Comparison of ENCODE assay signal across 8 cellular contexts in the genomic region with DNA sequence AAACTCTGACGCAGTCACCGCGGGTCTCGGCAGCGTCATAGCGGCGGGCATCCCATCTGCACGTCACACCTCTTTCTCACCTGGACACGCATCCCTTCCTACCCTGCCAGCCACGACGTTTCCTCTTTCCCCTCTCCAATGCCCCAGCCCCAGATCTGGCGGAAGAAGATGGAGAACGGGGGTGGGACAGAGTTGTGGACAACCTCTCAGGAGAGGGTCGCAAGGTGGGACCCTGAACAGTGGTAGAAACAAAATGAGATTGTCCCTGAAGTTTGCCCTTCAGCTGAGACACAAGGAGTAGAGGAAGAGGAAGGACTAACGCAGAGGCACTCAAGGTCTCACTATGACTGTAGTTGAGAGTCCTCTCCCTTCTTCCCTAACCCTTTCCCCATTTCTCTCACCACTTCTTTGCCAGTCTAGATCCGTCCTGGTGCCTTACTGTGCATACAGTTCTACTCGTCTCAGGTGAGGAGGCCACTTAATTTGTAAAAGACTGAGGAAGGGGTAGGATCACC. TPM values are rescaled to one million over a fixed set of nuclear protein-coding genes. Genes with fewer than 3 reads are reported as not detected.
DNase-seq lines count a peak whose midpoint lies in the region; TF ChIP-seq lines count a peak whose summit lies in the region.

No MANE protein-coding gene starts in this region.

- H3K36me3 ChIP-seq in WERI-Rb-1 (peaks cover 62% of the 10 kb centered on the region), right atrium auricular region (peaks cover 17% of the 10 kb centered on the region)

- H3K27me3 ChIP-seq in WERI-Rb-1 (ENCODE audit: insufficient read depth, low read depth, severe bottlenecking) (no peaks in the 10 kb centered on the region), right atrium auricular region (no peaks in the 10 kb centered on the region)

- peak; percentile 7 for DNase-seq in NCI-H2107 treated with DMSO at 0.1 percent for 48 hours (lab: John Stamatoyannopoulos, UW; ENCODE audit: unreplicated experiment)
- DNase-seq in NCI-H2107 (lab: John Stamatoyannopoulos, UW): no peak
- DNase-seq in WERI-Rb-1: no peak
- DNase-seq in right atrium auricular region (ENCODE audit: low spot score): no peak
- no peak for DNase-seq in NCI-H1930 (lab: John Stamatoyannopoulos, UW)
- no peak for DNase-seq in NCI-H526 treated with DMSO at 0.1 percent for 48 hours (lab: John Stamatoyannopoulos, UW)
- no peak for DNase-seq in SKM-1 treated with dmso at 0.1 percent for 144 hours (lab: John Stamatoyannopoulos, UW; ENCODE audit: unreplicated experiment)

- TF ChIP-seq CTCF in WERI-Rb-1 (IDR thresholded peaks at IDR 0.05; ENCODE audit: low read depth, low read length) (no peak), right atrium auricular region (IDR thresholded peaks at IDR 0.05) (no peak)

- H3K4me1 ChIP-seq in right atrium auricular region: peaks cover 0 to 34% of the 10 kb centered on the region in 2 donors

- H3K4me3 ChIP-seq in WERI-Rb-1 (ENCODE audit: low read depth, low read length) (peak overlapping the region; percentile 61), right atrium auricular region (peak overlapping the region; percentile 61 to 72), skin epidermis (peak overlapping the region; percentile 73 to 97 (median 89))

- H3K27ac ChIP-seq in WERI-Rb-1 (peak overlapping the region; percentile 97), right atrium auricular region (peak overlapping the region; percentile 92 to 95), skin epidermis (peak overlapping the region; percentile 93 to 99 (median 98))

- H3K9me3 ChIP-seq in WERI-Rb-1 (ENCODE audit: severe bottlenecking): no peaks in the 10 kb centered on the region
- no peaks in the 10 kb centered on the region for H3K9me3 ChIP-seq in right atrium auricular region

RNA-seq across cellular contexts. Expression of a gene that starts 0.6 kb away (rescaled TPM):
- 10 to 100 TPM in 1 of 2 donors, 1 to 10 TPM in 1; 9.2 to 12.2 TPM for total RNA-seq in right atrium auricular region

RNA-seq across cellular contexts. Expression of a gene that starts 17.7 kb away (rescaled TPM):
- total RNA-seq in right atrium auricular region: 10 to 100 TPM; 46.6 to 54.1 TPM
